9 cellular contexts compared by ENCODE assay signal in genomic region chr19:46984077-46985010, GRCh38. TPM values are rescaled to one million over a fixed set of nuclear protein-coding genes. Genes with fewer than 3 reads are reported as not detected.
DNase-seq lines count a peak whose midpoint lies in the region; ATAC-seq and TF ChIP-seq lines count a peak whose summit lies in the region.
"Had no signal": no experiment of that assay in that cellular context is flagged by ENCODE, and none has a peak within 500 bp of the region (broad histone marks: within the 10 kb centered on the region; RNA-seq: fewer than 3 reads in every experiment).

No MANE protein-coding gene starts in this region.

- POLR2A ChIA-PET in HEK293T (lab: Yijun Ruan, JAX), result interaction anchor here (0.7 kb wide), 1 partner anchor 123 kb away, joined by 3 read pairs; no protein-coding TSS in a partner anchor

- DNase-seq in HEK293T (ENCODE audit: extremely low spot score), result no peak
- peak; percentile 91 for DNase-seq in NOMO-1 treated with DMSO at 0.1 percent for 48 hours (lab: John Stamatoyannopoulos, UW; ENCODE audit: unreplicated experiment)
- peak; percentile 74 for DNase-seq in fibroblast of the aortic adventitia (ENCODE audit: low read depth)
- DNase-seq in DMS79 (lab: John Stamatoyannopoulos, UW), result no peak
- DNase-seq in endothelial cell (ENCODE audit: low spot score), result no peak
- DNase-seq: NCI-H226 had no signal

- no peak overlapping the region for H3K4me3 Mint-ChIP-seq in endothelial cell (ENCODE audit: unreplicated experiment)

- H3K9ac ChIP-seq in skeletal muscle tissue (ENCODE audit: low read depth in 1 of 3, low read length in 3 of 3), result peak overlapping the region; percentile 38 to 74 (median 50)

- H3K36me3 ChIP-seq in skeletal muscle tissue (ENCODE audit: control insufficient read depth in 3 of 3, insufficient read depth in 3 of 3, low read length in 3 of 3), result peaks cover 2 to 8% (median 6%) of the 10 kb centered on the region in 3 donors

- H3K9me3 Mint-ChIP-seq in endothelial cell (ENCODE audit: unreplicated experiment), result no peaks in the 10 kb centered on the region

- H3K27me3 ChIP-seq in skeletal muscle tissue (ENCODE audit: control insufficient read depth in 3 of 3, insufficient read depth in 3 of 3, low read length in 3 of 3), result no peaks in the 10 kb centered on the region

- CTCF ChIA-PET in HEK293T (lab: Yijun Ruan, JAX), result interaction anchor here (0.7 kb wide), 1 partner anchor 1955 kb away, joined by 3 read pairs; no protein-coding TSS in a partner anchor

- ATAC-seq in GM18517 (IDR thresholded peaks at IDR 0.05; ENCODE audit: unreplicated experiment) (no peak), GM19452 (IDR thresholded peaks at IDR 0.05; ENCODE audit: unreplicated experiment) (no peak)

- H3K4me1 Mint-ChIP-seq in endothelial cell (ENCODE audit: unreplicated experiment), result peaks cover 44% of the 10 kb centered on the region

- peaks cover 2% of the 10 kb centered on the region for H3K27me3 Mint-ChIP-seq in endothelial cell (ENCODE audit: unreplicated experiment)

- no peaks in the 10 kb centered on the region for H3K9me3 ChIP-seq in skeletal muscle tissue (ENCODE audit: control insufficient read depth in 3 of 3, low read length in 3 of 3)

- peaks cover 14% of the 10 kb centered on the region for H3K36me3 Mint-ChIP-seq in endothelial cell (ENCODE audit: low read depth, unreplicated experiment)

- H3K4me3 ChIP-seq in fibroblast of the aortic adventitia (ENCODE audit: low read depth, low read length) (no peak overlapping the region), skeletal muscle tissue (ENCODE audit: low read length in 3 of 3) (peak overlapping the region in 2 of 3 donors; percentile 49 to 60)

- H3K4me1 ChIP-seq in skeletal muscle tissue (ENCODE audit: control insufficient read depth in 3 of 3, insufficient read depth in 3 of 3, low read length in 3 of 3), result peaks cover 47 to 61% (median 58%) of the 10 kb centered on the region in 3 donors

- peak overlapping the region; percentile 79 for H3K27ac ChIP-seq in skeletal muscle tissue (ENCODE audit: low read depth, low read length)

- H3K27ac Mint-ChIP-seq in endothelial cell (ENCODE audit: unreplicated experiment), result no peak overlapping the region

- TF ChIP-seq CTCF in fibroblast of the aortic adventitia (IDR thresholded peaks at IDR 0.05; ENCODE audit: insufficient read depth, low read length) (no peak), endothelial cell (IDR thresholded peaks at IDR 0.05; ENCODE audit: unreplicated experiment) (no peak)

TF ChIP-seq in HEK293T, 16 proteins besides CTCF, POLR2A, EP300 and RAD21:
- TF ChIP-seq SP1 (IDR thresholded peaks at IDR 0.05), result no peak
- peak; percentile 59 for TF ChIP-seq L3MBTL2 (conservative IDR thresholded peaks at IDR 0.05)
- TF ChIP-seq PKNOX1 (IDR thresholded peaks at IDR 0.05), result peak; percentile 81

RNA-seq across cellular contexts. Expression of gene NPAS1, which starts 35.3 kb away (rescaled TPM):
- 0.49 and 2.1 TPM in 2 replicates for total RNA-seq in fibroblast of the aortic adventitia (ENCODE audit: low replicate concordance)
- total RNA-seq in skeletal muscle tissue, result 1.0 TPM
- 1.0 TPM for total RNA-seq in endothelial cell (ENCODE audit: unreplicated experiment)

Comparison
In these comparisons a context has a peak if more than half of its experiments do, and no peak if none do; other contexts are left out.
1. DNase-seq: peak in NOMO-1 treated with DMSO at 0.1 percent for 48 hours (single experiment) and fibroblast of the aortic adventitia (single experiment); none in HEK293T (single experiment), DMS79 (single experiment) and endothelial cell (single experiment).